In the genomic region with DNA sequence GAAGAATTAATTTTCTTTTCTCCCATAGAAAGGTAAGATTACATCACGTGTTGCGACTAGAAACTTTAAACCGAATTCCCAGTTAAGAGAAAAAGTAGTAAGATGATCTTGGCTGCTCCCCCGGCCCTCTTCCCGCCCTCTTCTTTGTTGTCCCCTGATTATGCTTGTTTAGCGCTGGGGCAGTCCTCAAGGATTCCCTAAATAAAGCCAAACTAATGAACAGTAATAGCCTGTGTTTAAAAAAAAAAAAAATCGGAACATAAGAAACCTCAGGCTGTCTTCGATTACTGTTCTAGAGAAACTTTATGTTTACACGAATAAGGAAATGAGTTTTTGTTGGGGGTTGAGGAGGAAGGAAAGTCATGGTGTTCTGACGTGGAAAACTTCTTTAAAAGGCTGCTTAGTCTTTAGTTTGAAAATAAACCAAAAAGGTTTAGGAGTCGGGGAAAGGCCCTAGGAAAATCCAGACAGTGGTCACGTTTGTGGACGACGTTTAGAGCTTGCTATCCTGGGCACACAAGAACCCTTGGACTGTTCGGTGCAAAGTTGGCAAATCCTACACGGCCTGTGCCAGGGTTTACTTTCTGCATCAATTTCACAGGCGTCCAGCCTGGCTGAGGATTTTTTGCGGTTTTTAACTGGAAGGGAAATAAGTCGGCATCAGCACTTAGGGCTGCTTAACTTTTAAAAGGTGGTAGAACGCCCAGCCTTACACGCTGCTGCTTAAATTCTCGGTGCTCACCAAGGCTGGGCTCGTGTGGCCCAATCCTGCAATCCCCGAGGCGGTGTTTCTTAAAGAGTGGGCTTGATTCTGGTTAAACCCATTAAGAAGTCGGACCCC, we compare ENCODE assay signal across 8 cellular contexts. TPM values are rescaled to one million over a fixed set of nuclear protein-coding genes. Genes with fewer than 3 reads are reported as not detected.
DNase-seq lines count a peak whose midpoint lies in the region; ATAC-seq lines count a peak whose summit lies in the region.

No MANE protein-coding gene starts in this region.

- H3K27ac Mint-ChIP-seq in activated CD8-positive, alpha-beta T cell treated with anti-CD3 and anti-CD28 coated beads, Interleukin-2, amount 10 ng/mL, durations not matched to agents 7 days and 5 days = peak overlapping the region; percentile 97
- peak overlapping the region; percentile 98 for H3K27ac Mint-ChIP-seq in stimulated activated naive CD8-positive, alpha-beta T cell treated with anti-CD3 and anti-CD28 coated beads, Interleukin-15, amount 100 ng/mL, for 72 hours

- POLR2A ChIA-PET in activated CD8-positive, alpha-beta T cell treated with anti-CD3 and anti-CD28 coated beads, Interleukin-2, amount 10 ng/mL, durations not matched to agents 7 days and 5 days (lab: Charles Lee) = interaction anchor here (1.2 to 9.9 kb wide), 4 partner anchors 14 to 50 kb away, joined by 4 to 185 read pairs (median 6); partner anchors contain the start of genes HMMR and NUDCD2

- peaks cover 21% of the 10 kb centered on the region for H3K36me3 Mint-ChIP-seq in activated CD8-positive, alpha-beta T cell treated with anti-CD3 and anti-CD28 coated beads, Interleukin-2, amount 10 ng/mL, durations not matched to agents 7 days and 5 days (ENCODE audit: low read depth)

- peak overlapping the region; percentile 96 for H3K4me3 Mint-ChIP-seq in activated CD8-positive, alpha-beta T cell treated with anti-CD3 and anti-CD28 coated beads, Interleukin-2, amount 10 ng/mL, durations not matched to agents 7 days and 5 days
- peak overlapping the region; percentile 91 to 95 for H3K4me3 Mint-ChIP-seq in stimulated activated naive CD8-positive, alpha-beta T cell treated with anti-CD3 and anti-CD28 coated beads, Interleukin-15, amount 100 ng/mL, for 72 hours

- H3K27me3 Mint-ChIP-seq in activated CD8-positive, alpha-beta T cell treated with anti-CD3 and anti-CD28 coated beads, Interleukin-2, amount 10 ng/mL, durations not matched to agents 7 days and 5 days (ENCODE audit: low read depth) = no peaks in the 10 kb centered on the region
- H3K27me3 Mint-ChIP-seq in stimulated activated naive CD8-positive, alpha-beta T cell treated with anti-CD3 and anti-CD28 coated beads, Interleukin-15, amount 100 ng/mL, for 72 hours = no peaks in the 10 kb centered on the region

- H3K9me3 Mint-ChIP-seq in activated CD8-positive, alpha-beta T cell treated with anti-CD3 and anti-CD28 coated beads, Interleukin-2, amount 10 ng/mL, durations not matched to agents 7 days and 5 days (ENCODE audit: insufficient read depth) = no peaks in the 10 kb centered on the region
- H3K9me3 Mint-ChIP-seq in stimulated activated naive CD8-positive, alpha-beta T cell treated with anti-CD3 and anti-CD28 coated beads, Interleukin-15, amount 100 ng/mL, for 72 hours = no peaks in the 10 kb centered on the region

- CTCF ChIA-PET in activated CD8-positive, alpha-beta T cell treated with anti-CD3 and anti-CD28 coated beads, Interleukin-2, amount 10 ng/mL, durations not matched to agents 7 days and 5 days (lab: Charles Lee) = interaction anchor here (1.4 to 4.1 kb wide), 5 partner anchors 14 to 50 kb away, joined by 3 to 25 read pairs (median 4); partner anchors contain the start of genes HMMR and NUDCD2

- no peak for ATAC-seq in activated CD8-positive, alpha-beta T cell treated with anti-CD3 and anti-CD28 coated beads, Interleukin-2, amount 10 ng/mL, durations not matched to agents 7 days and 5 days
- no peak for ATAC-seq in stimulated activated naive CD8-positive, alpha-beta T cell treated with anti-CD3 and anti-CD28 coated beads, Interleukin-15, amount 100 ng/mL, for 72 hours

- DNase-seq in ELR (ENCODE audit: low read depth) = peak; percentile 63
- DNase-seq in NCI-H1048 (lab: John Stamatoyannopoulos, UW) = peak; percentile 24
- DNase-seq in activated CD8-positive, alpha-beta T cell treated with anti-CD3 and anti-CD28 coated beads, Interleukin-2, amount 10 ng/mL, durations not matched to agents 7 days and 5 days = peak; percentile 53
- DNase-seq in epithelial cell of prostate (ENCODE audit: low read depth, low spot score) = no peak
- peak; percentile 62 for DNase-seq in mucosa of gallbladder (ENCODE audit: low spot score)
- DNase-seq in stimulated activated naive CD8-positive, alpha-beta T cell treated with anti-CD3 and anti-CD28 coated beads, Interleukin-15, amount 100 ng/mL, for 72 hours = peak; percentile 21 to 38
- DNase-seq in middle frontal gyrus (ENCODE audit: extremely low spot score, low spot score) = no peak
- no peak for DNase-seq in ecto neural progenitor cell (ENCODE audit: low spot score)

- H3K4me1 Mint-ChIP-seq in activated CD8-positive, alpha-beta T cell treated with anti-CD3 and anti-CD28 coated beads, Interleukin-2, amount 10 ng/mL, durations not matched to agents 7 days and 5 days (ENCODE audit: low read depth) = peaks cover 31% of the 10 kb centered on the region
- peaks cover 24% of the 10 kb centered on the region for H3K4me1 Mint-ChIP-seq in stimulated activated naive CD8-positive, alpha-beta T cell treated with anti-CD3 and anti-CD28 coated beads, Interleukin-15, amount 100 ng/mL, for 72 hours

- H3K27ac ChIP-seq in epithelial cell of prostate = peak overlapping the region; percentile 92

RNA-seq across cellular contexts. Expression of gene MAT2B, which starts 1.1 kb away (rescaled TPM):
- total RNA-seq in activated CD8-positive, alpha-beta T cell treated with anti-CD3 and anti-CD28 coated beads, Interleukin-2, amount 10 ng/mL, durations not matched to agents 7 days and 5 days = 10 to 100 TPM; 69.4 to 74.1 TPM
- 65.3 TPM for total RNA-seq in mucosa of gallbladder

RNA-seq across cellular contexts. Expression of gene HMMR, which starts 43.9 kb away (rescaled TPM):
- 10 to 100 TPM; 85.8 to 87.7 TPM for total RNA-seq in activated CD8-positive, alpha-beta T cell treated with anti-CD3 and anti-CD28 coated beads, Interleukin-2, amount 10 ng/mL, durations not matched to agents 7 days and 5 days
- total RNA-seq in mucosa of gallbladder = 1.8 TPM

RNA-seq across cellular contexts. Expression of gene NUDCD2, which starts 44.4 kb away (rescaled TPM):
- 10 to 100 TPM; 37.3 to 43.4 TPM for total RNA-seq in activated CD8-positive, alpha-beta T cell treated with anti-CD3 and anti-CD28 coated beads, Interleukin-2, amount 10 ng/mL, durations not matched to agents 7 days and 5 days
- total RNA-seq in mucosa of gallbladder = 34.5 TPM

Comparison
In these comparisons a context has a peak if more than half of its experiments do, and no peak if none do; other contexts are left out.
1. DNase-seq: peak in ELR (single experiment), NCI-H1048 (single experiment), activated CD8-positive, alpha-beta T cell treated with anti-CD3 and anti-CD28 coated beads, Interleukin-2, amount 10 ng/mL, durations not matched to agents 7 days and 5 days (single experiment), mucosa of gallbladder (single experiment) and stimulated activated naive CD8-positive, alpha-beta T cell treated with anti-CD3 and anti-CD28 coated beads, Interleukin-15, amount 100 ng/mL, for 72 hours (2 of 2); none in epithelial cell of prostate (single experiment), middle frontal gyrus (single experiment) and ecto neural progenitor cell (single experiment).
2. RNA of gene HMMR, which starts 43.9 kb away (total RNA-seq): 85.8 to 87.7 TPM in activated CD8-positive, alpha-beta T cell treated with anti-CD3 and anti-CD28 coated beads, Interleukin-2, amount 10 ng/mL, durations not matched to agents 7 days and 5 days; 1.8 TPM in mucosa of gallbladder (single experiment); every median in the first group is over 10 times any median in the second.